In the genomic region with DNA sequence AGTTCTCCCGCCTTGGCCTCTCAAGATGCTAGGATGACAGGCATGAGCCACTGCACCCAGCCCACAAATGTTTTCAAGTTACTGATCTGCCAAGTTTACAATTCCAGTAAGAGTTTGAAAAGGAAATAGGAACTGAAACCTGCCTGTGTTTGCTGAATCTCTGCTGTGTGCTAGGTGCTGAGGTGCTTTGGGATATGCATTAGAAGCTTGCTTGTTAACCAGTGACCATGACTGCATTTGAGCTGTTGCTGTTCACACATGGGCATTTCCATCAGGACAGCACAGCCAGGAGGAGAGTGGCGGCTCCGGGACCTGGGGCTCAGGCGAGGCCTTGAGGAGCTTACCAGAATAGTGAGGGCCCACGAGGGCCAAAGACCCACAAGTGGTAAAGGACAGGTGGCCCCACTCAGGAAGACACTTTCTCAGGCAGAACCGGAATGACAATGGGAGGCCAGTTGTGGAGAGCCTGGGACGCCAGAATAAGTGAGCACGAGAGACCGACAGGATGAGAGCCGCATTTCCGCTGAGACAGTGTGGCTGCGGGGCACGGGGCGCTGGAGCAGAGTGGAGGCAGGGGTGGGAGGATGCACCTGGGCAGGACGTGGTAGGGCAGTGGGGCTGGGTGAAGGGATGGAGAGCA, we compare ENCODE assay signal across 9 cellular contexts. TPM values are rescaled to one million over a fixed set of nuclear protein-coding genes. Genes with fewer than 3 reads are reported as not detected.
DNase-seq lines count a peak whose midpoint lies in the region; ATAC-seq and TF ChIP-seq lines count a peak whose summit lies in the region.
"Had no signal": no experiment of that assay in that cellular context is flagged by ENCODE, and none has a peak within 500 bp of the region (broad histone marks: within the 10 kb centered on the region; RNA-seq: fewer than 3 reads in every experiment).

No MANE protein-coding gene starts in this region.

- DNase-seq in dermis blood vessel endothelial cell (peak; percentile 38), RKO (ENCODE audit: low spot score) (no peak), cerebellar nuclear complex (lab: John Stamatoyannopoulos, UW) (no peak), NCI-H446 (lab: John Stamatoyannopoulos, UW) (no peak), putamen (ENCODE audit: low spot score) (no peak)
- DNase-seq: IMR-90 had no signal

- ATAC-seq in GM19455 (IDR thresholded peaks at IDR 0.05; ENCODE audit: unreplicated experiment): peak; percentile 68
- peak; percentile 84 for ATAC-seq in HG03378 (IDR thresholded peaks at IDR 0.05; ENCODE audit: unreplicated experiment)

- H3K4me3 ChIP-seq in GM12875 (ENCODE audit: low read depth, low read length): peak overlapping the region; percentile 23

- TF ChIP-seq CTCF in GM12875 (IDR thresholded peaks at IDR 0.05; ENCODE audit: borderline replicate concordance, insufficient read depth, low read depth, low read length): no peak

RNA-seq across cellular contexts. Expression of a gene that starts 54.5 kb away (rescaled TPM):
- total RNA-seq in dermis blood vessel endothelial cell: 10.0 and 14.0 TPM in 2 replicates
